ENCODE assay signal across 7 cellular contexts in the genomic region with DNA sequence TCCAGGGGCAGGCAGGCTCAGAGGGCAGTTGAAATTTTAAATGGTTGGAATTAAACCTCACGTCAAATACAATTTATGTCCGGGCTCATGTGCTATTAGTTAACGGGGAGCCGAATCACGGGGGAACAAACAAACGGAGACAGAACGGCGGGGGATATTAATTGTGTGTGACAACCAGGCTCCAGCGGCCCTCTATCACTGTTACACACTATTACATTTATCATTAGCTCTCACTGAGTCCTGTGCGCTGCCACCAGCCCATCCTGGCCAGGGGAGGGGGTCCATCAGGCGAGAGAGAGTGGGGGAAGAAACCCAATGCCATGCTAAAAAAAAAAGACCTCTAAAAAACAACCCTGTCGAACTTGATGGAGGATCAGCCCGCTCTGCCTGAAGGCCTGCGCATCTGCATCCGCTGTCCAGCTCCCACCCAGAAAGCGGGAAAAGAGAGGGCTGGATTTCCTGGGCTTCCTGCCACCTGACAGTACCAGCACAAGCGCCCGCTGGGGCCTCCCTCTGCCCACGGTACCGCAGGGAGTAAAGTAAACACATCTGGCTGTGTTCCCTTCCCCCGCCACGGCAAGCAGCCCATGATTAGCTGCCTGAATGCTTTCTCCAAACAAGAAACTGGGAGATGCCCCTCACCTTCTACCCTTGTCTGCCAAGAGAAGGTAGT. TPM values are rescaled to one million over a fixed set of nuclear protein-coding genes. Genes with fewer than 3 reads are reported as not detected.
A peak's percentile ranks its signal among the peaks of the same experiment; 100 is the strongest.
DNase-seq lines count a peak whose midpoint lies in the region; ATAC-seq and TF ChIP-seq lines count a peak whose summit lies in the region.

No MANE protein-coding gene starts in this region.

- in situ Hi-C loops in ACHN (cut with HindIII; ENCODE audit: low pct_ligation_motif_present, low pct_unique_long_range_greater_than_20kb, low sequenced_read_pairs), result no loop called here

- no peaks in the 10 kb centered on the region for H4K20me1 ChIP-seq in OCI-LY7 (ENCODE audit: insufficient read depth, low read length)

- TF ChIP-seq CTCF in fibroblast of villous mesenchyme (IDR thresholded peaks at IDR 0.05; ENCODE audit: insufficient read depth, low read depth, low read length) (no peak), OCI-LY7 (conservative IDR thresholded peaks at IDR 0.05; ENCODE audit: low read length) (no peak)

- POLR2A ChIA-PET in OCI-LY7 (lab: Charles Lee), result no interaction called here

- H3K4me3 ChIP-seq in fibroblast of villous mesenchyme (ENCODE audit: low read depth, low read length) (no peak overlapping the region), OCI-LY7 (ENCODE audit: low read depth, low read length, poor library complexity, severe bottlenecking) (no peak overlapping the region)

- no peak overlapping the region for H3K4me3 Mint-ChIP-seq in natural killer cell treated with Interleukin-12 subunit alpha and Interleukin-12 subunit beta and Interleukin-15 and Interleukin-18, amount 100 ng/mL, for 72 hours

- no peaks in the 10 kb centered on the region for H3K9me3 ChIP-seq in OCI-LY7 (ENCODE audit: low read length)

- no peak overlapping the region for H3K27ac Mint-ChIP-seq in natural killer cell treated with Interleukin-12 subunit alpha and Interleukin-12 subunit beta and Interleukin-15 and Interleukin-18, amount 100 ng/mL, for 72 hours

- H3K27ac ChIP-seq in temporal lobe (ENCODE audit: low read depth, low read length), result peak overlapping the region; percentile 59
- no peak overlapping the region for H3K27ac ChIP-seq in OCI-LY7 (ENCODE audit: low read depth, low read length, poor library complexity, severe bottlenecking)

- peaks cover 63% of the 10 kb centered on the region for H3K36me3 ChIP-seq in OCI-LY7 (ENCODE audit: insufficient read depth, low read length)

- CTCF ChIA-PET in OCI-LY7 (lab: Charles Lee; ENCODE audit: unreplicated experiment), result no interaction called here

- no peaks in the 10 kb centered on the region for H3K4me1 ChIP-seq in OCI-LY7 (ENCODE audit: insufficient read depth, low read length, poor library complexity, severe bottlenecking)

- no TSS peak for BruUV-seq in OCI-LY7 (replicated peaks; lab: Mats Ljungman, UMichigan)

- intact Hi-C loops in OCI-LY7 (cut with micrococcal nuclease; ENCODE audit: unreplicated experiment), result no loop called here

- H3K9me3 Mint-ChIP-seq in natural killer cell treated with Interleukin-12 subunit alpha and Interleukin-12 subunit beta and Interleukin-15 and Interleukin-18, amount 100 ng/mL, for 72 hours, result no peaks in the 10 kb centered on the region

- no peaks in the 10 kb centered on the region for H3K36me3 Mint-ChIP-seq in natural killer cell treated with Interleukin-12 subunit alpha and Interleukin-12 subunit beta and Interleukin-15 and Interleukin-18, amount 100 ng/mL, for 72 hours

- no peak for ATAC-seq in natural killer cell treated with Interleukin-12 subunit alpha and Interleukin-12 subunit beta and Interleukin-15 and Interleukin-18, amount 100 ng/mL, for 72 hours

- no peak overlapping the region for H3K4me2 ChIP-seq in OCI-LY7 (ENCODE audit: low read length)

- no peaks in the 10 kb centered on the region for H3K79me2 ChIP-seq in OCI-LY7 (ENCODE audit: insufficient read depth, low read depth, low read length)

- no peaks in the 10 kb centered on the region for H3K27me3 Mint-ChIP-seq in natural killer cell treated with Interleukin-12 subunit alpha and Interleukin-12 subunit beta and Interleukin-15 and Interleukin-18, amount 100 ng/mL, for 72 hours

- H2AFZ ChIP-seq in OCI-LY7 (ENCODE audit: low read length), result no peak overlapping the region

- DNase-seq in NCI-H1105 treated with DMSO at 0.1 percent for 48 hours (lab: John Stamatoyannopoulos, UW), result peak; percentile 74
- DNase-seq in NCI-H526 treated with DMSO at 0.1 percent for 48 hours (lab: John Stamatoyannopoulos, UW), result peak; percentile 84
- DNase-seq in fibroblast of villous mesenchyme (ENCODE audit: low read depth), result peak; percentile 10
- no peak for DNase-seq in OCI-LY7 (ENCODE audit: low spot score)
- DNase-seq in natural killer cell treated with Interleukin-12 subunit alpha and Interleukin-12 subunit beta and Interleukin-15 and Interleukin-18, amount 100 ng/mL, for 72 hours (ENCODE audit: low spot score), result no peak
- no peak for DNase-seq in ACHN

- H3K9me2 ChIP-seq in OCI-LY7 (ENCODE audit: insufficient read depth, low read length), result no peaks in the 10 kb centered on the region

- no peaks in the 10 kb centered on the region for H3K4me1 Mint-ChIP-seq in natural killer cell treated with Interleukin-12 subunit alpha and Interleukin-12 subunit beta and Interleukin-15 and Interleukin-18, amount 100 ng/mL, for 72 hours (ENCODE audit: low read depth in 2 of 2)

RNA-seq across cellular contexts. Expression of a gene that starts 41.7 kb away (rescaled TPM):
- total RNA-seq in fibroblast of villous mesenchyme (1.7 and 2.9 TPM in 2 replicates), temporal lobe (3.0 TPM), OCI-LY7 (2022) (4.0 and 4.1 TPM in 2 replicates)
- total RNA-seq in OCI-LY7 (2014; rRNA removed; shearing (Covaris generic)), result 1.3 and 3.8 TPM in 2 replicates
- total RNA-seq in natural killer cell treated with Interleukin-12 subunit alpha and Interleukin-12 subunit beta and Interleukin-15 and Interleukin-18, amount 100 ng/mL, for 72 hours, result 1 to 10 TPM; 3.2 to 5.0 TPM

Comparison
In these comparisons a context has a peak if more than half of its experiments do, and no peak if none do; other contexts are left out.
1. DNase-seq: peak in NCI-H1105 treated with DMSO at 0.1 percent for 48 hours (single experiment), NCI-H526 treated with DMSO at 0.1 percent for 48 hours (single experiment) and fibroblast of villous mesenchyme (single experiment); none in OCI-LY7 (single experiment), natural killer cell treated with Interleukin-12 subunit alpha and Interleukin-12 subunit beta and Interleukin-15 and Interleukin-18, amount 100 ng/mL, for 72 hours (single experiment) and ACHN (single experiment).